20 cellular contexts compared by ENCODE assay signal in the genomic region with DNA sequence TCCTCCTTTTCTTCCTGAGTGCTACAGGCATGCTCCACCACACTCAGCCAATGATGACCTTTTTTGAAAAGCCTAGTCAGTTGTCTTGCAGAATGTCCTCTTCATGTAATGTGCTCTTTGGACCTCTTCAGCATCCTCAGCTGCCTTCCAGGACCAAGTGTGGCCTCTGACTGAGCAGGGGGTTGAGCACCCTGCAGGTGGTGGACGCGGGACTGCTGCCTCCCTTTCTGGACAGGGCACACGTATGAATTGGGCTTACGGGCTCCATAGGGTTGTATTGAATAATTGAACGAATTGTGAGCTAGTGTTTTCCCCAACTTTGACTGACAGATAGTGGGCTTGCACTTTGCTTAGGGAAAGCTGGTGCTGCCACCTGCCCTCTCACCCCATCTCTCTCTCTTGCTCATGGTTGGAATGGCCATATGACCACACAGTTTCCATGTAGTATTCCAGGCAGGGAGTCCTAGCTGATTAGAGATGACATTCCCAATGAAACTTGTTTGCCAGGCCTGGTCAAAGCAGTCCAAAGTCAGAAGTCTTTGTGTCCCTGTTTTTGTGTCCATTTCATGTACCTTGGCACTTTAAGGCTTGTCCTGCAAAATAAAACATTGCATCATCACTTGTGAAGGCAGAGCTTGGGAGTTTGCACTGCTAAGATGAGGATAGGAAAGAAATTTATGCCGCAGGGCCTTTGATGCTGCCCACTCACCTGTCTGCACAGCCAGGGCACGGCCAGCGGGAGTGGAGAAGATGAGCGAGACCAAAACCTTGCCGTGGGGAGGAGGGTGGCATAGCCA.
DNase-seq lines count a peak whose midpoint lies in the region; ATAC-seq, FAIRE-seq and TF ChIP-seq lines count a peak whose summit lies in the region.
"Had no signal": no experiment of that assay in that cellular context is flagged by ENCODE, and none has a peak within 500 bp of the region (broad histone marks: within the 10 kb centered on the region; RNA-seq: fewer than 3 reads in every experiment).

No MANE protein-coding gene starts in this region.

- 92 to 93% methylated on average over 10 of the region's 10 CpGs for WGBS in heart right ventricle, 2 donors
- WGBS in mesenchymal stem cell: over 99% methylated on average over 8 of the region's 10 CpGs

- H3K27me3 Mint-ChIP-seq in brain (no peaks in the 10 kb centered on the region), type B pancreatic cell (no peaks in the 10 kb centered on the region)

- peak overlapping the region; percentile 21 for H4K91ac ChIP-seq in mesenchymal stem cell (ENCODE audit: low read length)

- H3K4me1 ChIP-seq in heart right ventricle (peaks cover 10 to 59% (median 45%) of the 10 kb centered on the region in 9 donors), mesenchymal stem cell (ENCODE audit: control insufficient read depth, insufficient read depth, low read depth, low read length) (peaks cover 13% of the 10 kb centered on the region)

- H2BK5ac ChIP-seq in mesenchymal stem cell (ENCODE audit: low read depth, low read length, poor library complexity, severe bottlenecking): no peak overlapping the region

- peaks cover 30% of the 10 kb centered on the region for H3K79me1 ChIP-seq in mesenchymal stem cell (replicated peaks; ENCODE audit: low read length, poor library complexity, severe bottlenecking)

- peak overlapping the region; percentile 45 to 95 (median 52) for H3K27ac Mint-ChIP-seq in brain
- peak overlapping the region; percentile 63 for H3K27ac Mint-ChIP-seq in type B pancreatic cell
- H3K27ac Mint-ChIP-seq: activated T-cell treated with anti-CD3 and anti-CD28 coated beads, Interleukin-2, amount 50 U/mL, for 72 hours had no signal

- no peak for DNase-seq in heart right ventricle
- DNase-seq in Right ventricle myocardium inferior (ENCODE audit: missing footprints): no peak
- DNase-seq in mesenchymal stem cell: no peak
- DNase-seq in type B pancreatic cell (ENCODE audit: extremely low spot score, unreplicated experiment): no peak
- DNase-seq in GM12892 (ENCODE audit: insufficient read length): no peak
- no peak for DNase-seq in CD1c-positive myeloid dendritic cell (ENCODE audit: extremely low spot score)
- DNase-seq in HK-2 (ENCODE audit: unreplicated experiment): no peak
- DNase-seq: activated naive CD4-positive, alpha-beta T cell treated with anti-CD3 and anti-CD28 coated beads, Interleukin-2, amount 50 U/mL, for 16 hours; activated T-cell treated with anti-CD3 and anti-CD28 coated beads, Interleukin-2, amount 50 U/mL, for 72 hours; colonic mucosa; Karpas-422; NCI-H1092 treated with DMSO at 0.1 percent for 48 hours; NCI-H2081; NCI-H510A; nucleus accumbens had no signal

- peak overlapping the region; percentile 12 for H4K8ac ChIP-seq in mesenchymal stem cell (ENCODE audit: low read length)

- H3K27me3 ChIP-seq in heart right ventricle (no peaks in the 10 kb centered on the region), mesenchymal stem cell (ENCODE audit: control insufficient read depth in 1 of 2, insufficient read depth in 1 of 2, low read length in 2 of 2) (no peaks in the 10 kb centered on the region)
- H3K27me3 ChIP-seq: colonic mucosa had no signal

- TF ChIP-seq CTCF in heart right ventricle (IDR thresholded peaks at IDR 0.05) (no peak), brain (conservative IDR thresholded peaks at IDR 0.05) (no peak), type B pancreatic cell (conservative IDR thresholded peaks at IDR 0.05) (no peak)

- H3K14ac ChIP-seq in mesenchymal stem cell (ENCODE audit: low read length in 2 of 2): no peak overlapping the region

- H3K4me3 Mint-ChIP-seq in brain (peak overlapping the region in 2 of 5 experiments; percentile 42 to 65), type B pancreatic cell (no peak overlapping the region)
- H3K4me3 Mint-ChIP-seq: activated T-cell treated with anti-CD3 and anti-CD28 coated beads, Interleukin-2, amount 50 U/mL, for 72 hours had no signal

- no peak overlapping the region for H3K4me2 ChIP-seq in mesenchymal stem cell (ENCODE audit: low read length, poor library complexity, severe bottlenecking)

- H3K27ac ChIP-seq in heart right ventricle: peak overlapping the region in 6 of 10 donors; percentile 9 to 90 (median 78)
- no peak overlapping the region for H3K27ac ChIP-seq in mesenchymal stem cell (ENCODE audit: low read length, poor library complexity, severe bottlenecking)
- H3K27ac ChIP-seq: C4-2B had no signal

- no peaks in the 10 kb centered on the region for H3K9me3 ChIP-seq in heart right ventricle
- no peaks in the 10 kb centered on the region for H3K9me3 ChIP-seq in mesenchymal stem cell (ENCODE audit: control insufficient read depth, low read length)
- H3K9me3 ChIP-seq: colonic mucosa had no signal

- FAIRE-seq in GM12892 (lab: Jason Lieb, UNC): no peak
- FAIRE-seq: endometrium had no signal

- H3K4me1 Mint-ChIP-seq in brain: peaks cover 55% of the 10 kb centered on the region
- peaks cover 44% of the 10 kb centered on the region for H3K4me1 Mint-ChIP-seq in type B pancreatic cell (ENCODE audit: unreplicated experiment)

- peak overlapping the region in 1 of 2 experiments; percentile 59 for H3K4ac ChIP-seq in mesenchymal stem cell (ENCODE audit: low read depth in 1 of 2, low read length in 2 of 2)

- H3K9me3 Mint-ChIP-seq in brain: no peaks in the 10 kb centered on the region
- H3K9me3 Mint-ChIP-seq in type B pancreatic cell: no peaks in the 10 kb centered on the region
- H3K9me3 Mint-ChIP-seq: activated T-cell treated with anti-CD3 and anti-CD28 coated beads, Interleukin-2, amount 50 U/mL, for 72 hours had no signal

- no peak overlapping the region for H2BK120ac ChIP-seq in mesenchymal stem cell (ENCODE audit: low read depth, low read length)

- H3K18ac ChIP-seq in mesenchymal stem cell (ENCODE audit: low read depth in 1 of 2, low read length in 2 of 2): no peak overlapping the region

- no peak overlapping the region for H2AK5ac ChIP-seq in mesenchymal stem cell (ENCODE audit: low read length, severe bottlenecking)

- peaks cover 0 to 38% (median 0%) of the 10 kb centered on the region in 9 donors for H3K36me3 ChIP-seq in heart right ventricle
- peaks cover 7 to 13% of the 10 kb centered on the region in 2 experiments for H3K36me3 ChIP-seq in mesenchymal stem cell (ENCODE audit: control insufficient read depth in 1 of 2, insufficient read depth in 2 of 2, low read depth in 1 of 2, low read length in 2 of 2)
- H3K36me3 ChIP-seq: colonic mucosa had no signal

- no peak overlapping the region for H3K23ac ChIP-seq in mesenchymal stem cell (ENCODE audit: low read length in 2 of 2)

- TF ChIP-seq POLR2A in GM12892 (IDR thresholded peaks at IDR 0.05; ENCODE audit: low read depth, low read length): no peak

- H3K9ac ChIP-seq in mesenchymal stem cell (ENCODE audit: low read length): no peak overlapping the region

- intact Hi-C loops in heart right ventricle (cut with DNase I) (no loop called here), Right ventricle myocardium inferior (cut with DNase I) (no loop called here)

- H3K4me3 ChIP-seq in heart right ventricle (no peak overlapping the region), mesenchymal stem cell (ENCODE audit: insufficient read depth in 1 of 2, low read depth in 1 of 2, low read length in 2 of 2) (no peak overlapping the region)
- H3K4me3 ChIP-seq: colonic mucosa, lung had no signal

- H2AFZ ChIP-seq in mesenchymal stem cell (ENCODE audit: low read depth, low read length): no peak overlapping the region

- H3K36me3 Mint-ChIP-seq in brain (peaks cover 41% of the 10 kb centered on the region), type B pancreatic cell (peaks cover 24% of the 10 kb centered on the region)

- peak overlapping the region in 1 of 2 experiments; percentile 40 for H2BK12ac ChIP-seq in mesenchymal stem cell (ENCODE audit: low read length in 2 of 2)

- peak overlapping the region; percentile 71 for H2BK15ac ChIP-seq in mesenchymal stem cell (ENCODE audit: low read depth, poor library complexity, severe bottlenecking)

- ATAC-seq in heart right ventricle (peak in 3 of 8 donors; percentile 6 to 32 (median 23)), Right ventricle myocardium inferior (no peak)
- ATAC-seq: activated CD4-positive, CD25-positive, alpha-beta regulatory T cell treated with anti-CD3 and anti-CD28 coated beads, Interleukin-2, amount 50 U/mL, for 24 hours; activated T-cell treated with anti-CD3 and anti-CD28 coated beads, Interleukin-2, amount 50 U/mL, for 72 hours had no signal
